In genomic region chr12:48542300-48542928, GRCh38 we compare ENCODE assay signal across 9 cellular contexts. TPM values are rescaled to one million over a fixed set of nuclear protein-coding genes. Genes with fewer than 3 reads are reported as not detected.
DNase-seq lines count a peak whose midpoint lies in the region; ATAC-seq, FAIRE-seq and TF ChIP-seq lines count a peak whose summit lies in the region.
"Had no signal": no experiment of that assay in that cellular context is flagged by ENCODE, and none has a peak within 500 bp of the region (broad histone marks: within the 10 kb centered on the region; RNA-seq: fewer than 3 reads in every experiment).

No MANE protein-coding gene starts in this region.

- no peak overlapping the region for H3K27ac Mint-ChIP-seq in nephron progenitor cell

- H3K9me2 ChIP-seq in DOHH2 (replicated peaks; ENCODE audit: control insufficient read depth, low read length) = no peaks in the 10 kb centered on the region

- H3K27me3 Mint-ChIP-seq in nephron progenitor cell (ENCODE audit: low read depth, poor library complexity) = peaks cover 7% of the 10 kb centered on the region

- H3K4me3 ChIP-seq in DOHH2 (ENCODE audit: low read length) (no peak overlapping the region), colonic mucosa (no peak overlapping the region)

- H3K9me3 ChIP-seq in DOHH2 (ENCODE audit: control insufficient read depth, insufficient read depth, low read length) = no peaks in the 10 kb centered on the region
- H3K9me3 ChIP-seq in colonic mucosa = no peaks in the 10 kb centered on the region

- no peak overlapping the region for H3K27ac ChIP-seq in DOHH2 (ENCODE audit: low read depth, low read length)
- H3K27ac ChIP-seq in colonic mucosa = no peak overlapping the region

- H3K36me3 ChIP-seq in DOHH2 (ENCODE audit: control insufficient read depth, low read length) (no peaks in the 10 kb centered on the region), colonic mucosa (no peaks in the 10 kb centered on the region)

- H3K9me3 Mint-ChIP-seq in nephron progenitor cell = no peaks in the 10 kb centered on the region

- H3F3A ChIP-seq in DOHH2 (ENCODE audit: control insufficient read depth, insufficient read depth) = no peaks in the 10 kb centered on the region

- H3K4me2 ChIP-seq in DOHH2 (ENCODE audit: low read length) = no peak overlapping the region

- DNase-seq in HTR-8/SVneo (ENCODE audit: insufficient read length, low spot score) = peak; percentile 27
- peak; percentile 21 for DNase-seq in T follicular helper cell (ENCODE audit: low read depth)
- DNase-seq in colonic mucosa = peak; percentile 53
- peak; percentile 21 for DNase-seq in nephron progenitor cell

- no peaks in the 10 kb centered on the region for H3K79me2 ChIP-seq in DOHH2 (ENCODE audit: control insufficient read depth, low read length)

- H4K20me1 ChIP-seq in DOHH2 (ENCODE audit: control insufficient read depth, insufficient read depth, low read depth, low read length) = no peaks in the 10 kb centered on the region

- no peak for FAIRE-seq in HTR-8/SVneo (lab: Jason Lieb, UNC)
- FAIRE-seq: TTC549 had no signal

- H3K4me1 ChIP-seq in DOHH2 (ENCODE audit: control insufficient read depth, low read length) (no peaks in the 10 kb centered on the region), colonic mucosa (no peaks in the 10 kb centered on the region)

- H3K27me3 ChIP-seq in DOHH2 (ENCODE audit: control insufficient read depth, low read length) = 0 out of 2 replicates have a peak, but pooled peaks cover 5% of the 10 kb centered on the region
- H3K27me3 ChIP-seq in colonic mucosa = no peaks in the 10 kb centered on the region

- no peaks in the 10 kb centered on the region for H3K4me1 Mint-ChIP-seq in nephron progenitor cell

- no peak overlapping the region for H3K4me3 Mint-ChIP-seq in nephron progenitor cell

- ATAC-seq in GM19328 (IDR thresholded peaks at IDR 0.05; ENCODE audit: unreplicated experiment) = no peak
- no peak for ATAC-seq in GM18868 (IDR thresholded peaks at IDR 0.05; ENCODE audit: unreplicated experiment)
- no peak for ATAC-seq in HG03095 (IDR thresholded peaks at IDR 0.05; ENCODE audit: unreplicated experiment)

- no peak overlapping the region for H3K9ac ChIP-seq in colonic mucosa (ENCODE audit: low read depth in 2 of 2, low read length in 2 of 2)

- H3K36me3 Mint-ChIP-seq in nephron progenitor cell (ENCODE audit: low read depth) = no peaks in the 10 kb centered on the region

- TF ChIP-seq CTCF in DOHH2 (IDR thresholded peaks at IDR 0.05; ENCODE audit: low read depth, low read length, poor library complexity, severe bottlenecking) = peak; percentile 73
- peak; percentile 46 for TF ChIP-seq CTCF in colonic mucosa (IDR thresholded peaks at IDR 0.05)
- TF ChIP-seq CTCF in nephron progenitor cell (IDR thresholded peaks at IDR 0.05) = peak; percentile 43

- intact Hi-C loops in colonic mucosa (cut with DNase I) = loop anchor here (2.0 kb wide), 1 partner anchor 76 kb away; no protein-coding TSS in a partner anchor

RNA-seq across cellular contexts. Expression of gene OR8S1, which starts 17.0 kb away (rescaled TPM):
- not detected for total RNA-seq in colonic mucosa

RNA-seq across cellular contexts. Expression of gene LALBA, which starts 27.4 kb away (rescaled TPM):
- not detected for total RNA-seq in colonic mucosa
